14 cellular contexts compared by ENCODE assay signal in genomic region chrX:133783273-133783672, GRCh38.
DNase-seq lines count a peak whose midpoint lies in the region; ATAC-seq and TF ChIP-seq lines count a peak whose summit lies in the region.
"Had no signal": no experiment of that assay in that cellular context is flagged by ENCODE, and none has a peak within 500 bp of the region (broad histone marks: within the 10 kb centered on the region; RNA-seq: fewer than 3 reads in every experiment).

No MANE protein-coding gene starts in this region.

- DNase-seq in GM20000 (ENCODE audit: low spot score) (peak; percentile 4), WTC11 (ENCODE audit: low spot score) (no peak), A673 (ENCODE audit: low spot score) (no peak), sigmoid colon (no peak)
- no peak for DNase-seq in activated T-cell treated with anti-CD3 and anti-CD28 coated beads, Interleukin-2, amount 50 U/mL, for 72 hours
- DNase-seq: esophagus squamous epithelium; MG63; NK-92 treated with Interleukin-12 subunit alpha and Interleukin-12 subunit beta, amount 100 ng/mL, for 24 hours; stimulated activated CD4-positive, alpha-beta T cell treated with anti-CD3 and anti-CD28 coated beads, Interleukin-4, amount 100 ng/mL, for 1 hour had no signal

- TF ChIP-seq CTCF in GM20000 (IDR thresholded peaks at IDR 0.05; ENCODE audit: extremely low read depth, missing control alignments) = no peak
- TF ChIP-seq CTCF in WTC11 (IDR thresholded peaks at IDR 0.05) = no peak
- TF ChIP-seq CTCF in A673 (conservative IDR thresholded peaks at IDR 0.05; ENCODE audit: low read depth, low read length) = no peak
- TF ChIP-seq CTCF in sigmoid colon (IDR thresholded peaks at IDR 0.05) = no peak

- intact Hi-C loops in A673 (cut with micrococcal nuclease; ENCODE audit: unreplicated experiment) (no loop called here), sigmoid colon (cut with DNase I) (no loop called here)

- 33 to 50% methylated on average over 2 of the region's 2 CpGs for WGBS in sigmoid colon, 2 donors

- BruUV-seq in A673 (replicated peaks; lab: Mats Ljungman, UMichigan) = no TSS peak

- POLR2A ChIA-PET in WTC11 (lab: Charles Lee) = no interaction called here
- POLR2A ChIA-PET in A673 (lab: Charles Lee; ENCODE audit: low non-redundant PET) = no interaction called here

- no peak overlapping the region for H3K27ac ChIP-seq in A673 (ENCODE audit: low read depth, low read length, poor library complexity, severe bottlenecking)
- H3K27ac ChIP-seq in sigmoid colon = no peak overlapping the region
- H3K27ac ChIP-seq: BLaER1, esophagus squamous epithelium had no signal

- H3K9me3 ChIP-seq in A673 (ENCODE audit: low read depth, low read length, poor library complexity, severe bottlenecking) = no peaks in the 10 kb centered on the region
- no peaks in the 10 kb centered on the region for H3K9me3 ChIP-seq in sigmoid colon
- H3K9me3 ChIP-seq: BLaER1, esophagus squamous epithelium, MG63 had no signal

- ATAC-seq in GM18498 (IDR thresholded peaks at IDR 0.05; ENCODE audit: unreplicated experiment) (peak; percentile 74), HG02943 (IDR thresholded peaks at IDR 0.05; ENCODE audit: low read depth, unreplicated experiment) (peak; percentile 68), WTC11 (no peak)
- no peak for ATAC-seq in activated T-helper 17 cell treated with anti-CD3 and anti-CD28 coated beads, Interleukin-2, amount 50 U/mL, for 72 hours (replicated peaks)
- no peak for ATAC-seq in activated T-cell treated with anti-CD3 and anti-CD28 coated beads, Interleukin-2, amount 50 U/mL, for 72 hours (replicated peaks in 1 of 2)

- H3K4me3 Mint-ChIP-seq in WTC11 = no peak overlapping the region
- no peak overlapping the region for H3K4me3 Mint-ChIP-seq in activated T-helper 17 cell treated with anti-CD3 and anti-CD28 coated beads, Interleukin-2, amount 50 U/mL, for 72 hours
- H3K4me3 Mint-ChIP-seq in activated T-cell treated with anti-CD3 and anti-CD28 coated beads, Interleukin-2, amount 50 U/mL, for 72 hours = no peak overlapping the region

- CTCF ChIA-PET in WTC11 (lab: Charles Lee) = interaction anchor here (1.9 kb wide), 1 partner anchor 9 kb away, joined by 14 read pairs; no protein-coding TSS in a partner anchor
- CTCF ChIA-PET in A673 (lab: Charles Lee) = no interaction called here

- no peaks in the 10 kb centered on the region for H3K4me1 ChIP-seq in A673 (ENCODE audit: insufficient read depth, low read length, poor library complexity, severe bottlenecking)
- H3K4me1 ChIP-seq in sigmoid colon = no peaks in the 10 kb centered on the region
- H3K4me1 ChIP-seq: esophagus squamous epithelium had no signal

- H3K4me3 ChIP-seq in A673 (ENCODE audit: low read depth, low read length, poor library complexity, severe bottlenecking) = no peak overlapping the region
- no peak overlapping the region for H3K4me3 ChIP-seq in sigmoid colon
- H3K4me3 ChIP-seq: BLaER1, esophagus squamous epithelium, MG63 had no signal

- TF ChIP-seq EP300 in sigmoid colon (IDR thresholded peaks at IDR 0.05) = no peak

- no peaks in the 10 kb centered on the region for H3K27me3 Mint-ChIP-seq in WTC11 (ENCODE audit: low read depth)
- H3K27me3 Mint-ChIP-seq in activated T-helper 17 cell treated with anti-CD3 and anti-CD28 coated beads, Interleukin-2, amount 50 U/mL, for 72 hours = peaks cover under 1% of the 10 kb centered on the region
- peaks cover 22% of the 10 kb centered on the region for H3K27me3 Mint-ChIP-seq in activated T-cell treated with anti-CD3 and anti-CD28 coated beads, Interleukin-2, amount 50 U/mL, for 72 hours (ENCODE audit: low read depth)

- H3K36me3 ChIP-seq in A673 (ENCODE audit: insufficient read depth, low read length, poor library complexity, severe bottlenecking) = no peaks in the 10 kb centered on the region
- H3K36me3 ChIP-seq in sigmoid colon = no peaks in the 10 kb centered on the region
- H3K36me3 ChIP-seq: BLaER1, esophagus squamous epithelium, MG63 had no signal

- no peaks in the 10 kb centered on the region for H3K9me3 Mint-ChIP-seq in WTC11
- no peaks in the 10 kb centered on the region for H3K9me3 Mint-ChIP-seq in activated T-helper 17 cell treated with anti-CD3 and anti-CD28 coated beads, Interleukin-2, amount 50 U/mL, for 72 hours
- no peaks in the 10 kb centered on the region for H3K9me3 Mint-ChIP-seq in activated T-cell treated with anti-CD3 and anti-CD28 coated beads, Interleukin-2, amount 50 U/mL, for 72 hours
- H3K9me3 Mint-ChIP-seq: activated T-helper 2 cell treated with anti-CD3 and anti-CD28 coated beads, Interferon-gamma antibody, Interleukin-2, Interleukin-4, amounts not matched to agents 10 μg/mL and 5 μg/mL and 100 μg/mL, durations not matched to agents 14 hours and 24 hours and 36 hours had no signal

- peak overlapping the region; percentile 34; the same call in 1 of the 2 replicates for H3K27ac Mint-ChIP-seq in WTC11
- no peak overlapping the region for H3K27ac Mint-ChIP-seq in activated T-helper 17 cell treated with anti-CD3 and anti-CD28 coated beads, Interleukin-2, amount 50 U/mL, for 72 hours
- H3K27ac Mint-ChIP-seq in activated T-cell treated with anti-CD3 and anti-CD28 coated beads, Interleukin-2, amount 50 U/mL, for 72 hours = no peak overlapping the region
- H3K27ac Mint-ChIP-seq: activated T-helper 2 cell treated with anti-CD3 and anti-CD28 coated beads, Interferon-gamma antibody, Interleukin-2, Interleukin-4, amounts not matched to agents 10 μg/mL and 5 μg/mL and 100 μg/mL, durations not matched to agents 14 hours and 24 hours and 36 hours had no signal

- peaks cover 14% of the 10 kb centered on the region for H3K27me3 ChIP-seq in A673 (replicated peaks; ENCODE audit: insufficient read depth, low read depth, low read length, poor library complexity)
- H3K27me3 ChIP-seq in sigmoid colon = no peaks in the 10 kb centered on the region
- H3K27me3 ChIP-seq: esophagus squamous epithelium, MG63 had no signal

- no peak for TF ChIP-seq POLR2A in sigmoid colon (IDR thresholded peaks at IDR 0.05)

- H3K36me3 Mint-ChIP-seq in WTC11 = no peaks in the 10 kb centered on the region
- no peaks in the 10 kb centered on the region for H3K36me3 Mint-ChIP-seq in activated T-helper 17 cell treated with anti-CD3 and anti-CD28 coated beads, Interleukin-2, amount 50 U/mL, for 72 hours (ENCODE audit: low read depth)
- H3K36me3 Mint-ChIP-seq in activated T-cell treated with anti-CD3 and anti-CD28 coated beads, Interleukin-2, amount 50 U/mL, for 72 hours (ENCODE audit: insufficient read depth in 2 of 2) = no peaks in the 10 kb centered on the region

- H3K4me1 Mint-ChIP-seq in WTC11 = peaks cover 49% of the 10 kb centered on the region
- H3K4me1 Mint-ChIP-seq in activated T-helper 17 cell treated with anti-CD3 and anti-CD28 coated beads, Interleukin-2, amount 50 U/mL, for 72 hours = no peaks in the 10 kb centered on the region
- H3K4me1 Mint-ChIP-seq in activated T-cell treated with anti-CD3 and anti-CD28 coated beads, Interleukin-2, amount 50 U/mL, for 72 hours (ENCODE audit: low read depth) = no peaks in the 10 kb centered on the region

TF ChIP-seq in WTC11, 78 proteins besides CTCF, POLR2A, EP300 and RAD21:
- TF ChIP-seq, protein P1, sequence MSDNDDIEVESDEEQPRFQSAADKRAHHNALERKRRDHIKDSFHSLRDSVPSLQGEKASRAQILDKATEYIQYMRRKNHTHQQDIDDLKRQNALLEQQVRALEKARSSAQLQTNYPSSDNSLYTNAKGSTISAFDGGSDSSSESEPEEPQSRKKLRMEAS (CRISPR knock-in tag; IDR thresholded peaks at IDR 0.05) = no peak
- TF ChIP-seq ZBTB21 (CRISPR knock-in tag; IDR thresholded peaks at IDR 0.05; ENCODE audit: borderline replicate concordance) = no peak

Comparison
In these comparisons a context has a peak if more than half of its experiments do, and no peak if none do; other contexts are left out.
1. ATAC-seq: peak in GM18498 (single experiment) and HG02943 (single experiment); none in WTC11 (single experiment), activated T-helper 17 cell treated with anti-CD3 and anti-CD28 coated beads, Interleukin-2, amount 50 U/mL, for 72 hours (single experiment) and activated T-cell treated with anti-CD3 and anti-CD28 coated beads, Interleukin-2, amount 50 U/mL, for 72 hours (0 of 2).